In genomic region chr2:71785550-71785951, GRCh38 we compare ENCODE assay signal across 25 cellular contexts.
DNase-seq lines count a peak whose midpoint lies in the region; ATAC-seq, FAIRE-seq and TF ChIP-seq lines count a peak whose summit lies in the region.
"Had no signal": no experiment of that assay in that cellular context is flagged by ENCODE, and none has a peak within 500 bp of the region (broad histone marks: within the 10 kb centered on the region; RNA-seq: fewer than 3 reads in every experiment).

No MANE protein-coding gene starts in this region.

- CTCF ChIA-PET in A549 (lab: Yijun Ruan, JAX) (interaction anchor here (0.6 to 17.4 kb wide), 7 partner anchors 15 to 794 kb away, joined by 3 to 222 read pairs (median 4); no protein-coding TSS in a partner anchor), HCT116 (lab: Charles Lee) (interaction anchor here (1.2 to 2.1 kb wide), 3 partner anchors 11 to 365 kb away, joined by 3 to 14 read pairs (median 6); no protein-coding TSS in a partner anchor)

- POLR2A ChIA-PET in A549 (lab: Yijun Ruan, JAX): no interaction called here
- POLR2A ChIA-PET in HCT116 (lab: Charles Lee): no interaction called here

- peak overlapping the region; percentile 68 to 78; a peak in 4 of 6 replicates for H3K27ac ChIP-seq in A549
- H3K27ac ChIP-seq in HCT116 (ENCODE audit: low read depth, low read length): peak overlapping the region; percentile 9; the same call in 1 of the 2 replicates
- no peak overlapping the region for H3K27ac ChIP-seq in effector memory CD4-positive, alpha-beta T cell (ENCODE audit: insufficient read depth, low read length, poor library complexity, severe bottlenecking)
- H3K27ac ChIP-seq in ovary: no peak overlapping the region
- H3K27ac ChIP-seq: C4-2B, left ventricle myocardium inferior, suprapubic skin, uterus, VCaP had no signal

- TF ChIP-seq EP300 in A549 (IDR thresholded peaks at IDR 0.05) (no peak), ovary (IDR thresholded peaks at IDR 0.05) (no peak)

- DNase-seq in A549 (ENCODE audit: low read depth in 1 of 2, low spot score in 1 of 2) (no peak), HCT116 (ENCODE audit: low read depth, low spot score) (no peak), endothelial cell (ENCODE audit: low spot score) (peak; percentile 2), osteocyte (ENCODE audit: extremely low spot score, unreplicated experiment) (peak; percentile 83), nucleus accumbens (lab: John Stamatoyannopoulos, UW) (no peak), superior temporal gyrus (ENCODE audit: extremely low spot score) (no peak), ovary (no peak)
- DNase-seq in effector memory CD4-positive, alpha-beta T cell: no peak
- DNase-seq: activated naive CD8-positive, alpha-beta T cell treated with anti-CD3 and anti-CD28 coated beads, Interleukin-2, amount 10 ng/mL, durations not matched to agents 7 days and 5 days; Calu3; effector CD4-positive, alpha-beta T cell; left ventricle myocardium inferior; NCI-H1105; NCI-H2029 treated with DMSO at 0.1 percent for 48 hours; NCI-H226; NCI-H774; uterus had no signal

- no peak overlapping the region for H3K9ac ChIP-seq in HCT116 (ENCODE audit: low read length)

- H3K36me3 Mint-ChIP-seq in endothelial cell (ENCODE audit: low read depth, unreplicated experiment) (no peaks in the 10 kb centered on the region), osteocyte (ENCODE audit: unreplicated experiment) (no peaks in the 10 kb centered on the region)
- H3K36me3 Mint-ChIP-seq: activated naive CD8-positive, alpha-beta T cell treated with anti-CD3 and anti-CD28 coated beads, Interleukin-2, amount 10 ng/mL, durations not matched to agents 7 days and 5 days; stimulated activated effector memory CD8-positive, alpha-beta T cell treated with anti-CD3 and anti-CD28 coated beads, Interleukin-12 subunit alpha, Interleukin-12 subunit beta, amount 100 ng/mL, for 72 hours had no signal

- no peaks in the 10 kb centered on the region for H3K9me3 Mint-ChIP-seq in endothelial cell (ENCODE audit: unreplicated experiment)
- no peaks in the 10 kb centered on the region for H3K9me3 Mint-ChIP-seq in osteocyte (ENCODE audit: unreplicated experiment)
- H3K9me3 Mint-ChIP-seq: activated naive CD8-positive, alpha-beta T cell treated with anti-CD3 and anti-CD28 coated beads, Interleukin-2, amount 10 ng/mL, durations not matched to agents 7 days and 5 days; stimulated activated effector memory CD8-positive, alpha-beta T cell treated with anti-CD3 and anti-CD28 coated beads, Interleukin-12 subunit alpha, Interleukin-12 subunit beta, amount 100 ng/mL, for 72 hours had no signal

- H3K4me1 Mint-ChIP-seq in endothelial cell (ENCODE audit: unreplicated experiment): peaks cover 3% of the 10 kb centered on the region
- H3K4me1 Mint-ChIP-seq in osteocyte (ENCODE audit: unreplicated experiment): peaks cover 40% of the 10 kb centered on the region
- H3K4me1 Mint-ChIP-seq: activated naive CD8-positive, alpha-beta T cell treated with anti-CD3 and anti-CD28 coated beads, Interleukin-2, amount 10 ng/mL, durations not matched to agents 7 days and 5 days; stimulated activated effector memory CD8-positive, alpha-beta T cell treated with anti-CD3 and anti-CD28 coated beads, Interleukin-12 subunit alpha, Interleukin-12 subunit beta, amount 100 ng/mL, for 72 hours had no signal

- RAD21 ChIA-PET in HCT116 (lab: Charles Lee; ENCODE audit: low non-redundant PET in 1 of 2, low total read pairs in 2 of 2, uncharacterized antibody in 2 of 2, unreplicated experiment in 2 of 2): no interaction called here

- no peaks in the 10 kb centered on the region for H3K36me3 ChIP-seq in HCT116 (ENCODE audit: control insufficient read depth in 1 of 2, insufficient read depth in 2 of 2, low read length in 2 of 2)
- H3K36me3 ChIP-seq in effector memory CD4-positive, alpha-beta T cell (ENCODE audit: control insufficient read depth, insufficient read depth, low read length): no peaks in the 10 kb centered on the region
- no peaks in the 10 kb centered on the region for H3K36me3 ChIP-seq in ovary
- H3K36me3 ChIP-seq: left ventricle myocardium inferior, suprapubic skin, uterus had no signal

- no peaks in the 10 kb centered on the region for H4K20me1 ChIP-seq in HCT116 (ENCODE audit: insufficient read depth)

- ATAC-seq in A549 (no peak), HCT116 (no peak; the same call in 1 of the 2 replicates)
- ATAC-seq: Right ventricle myocardium inferior; stimulated activated effector memory CD8-positive, alpha-beta T cell treated with anti-CD3 and anti-CD28 coated beads, Interleukin-12 subunit alpha, Interleukin-12 subunit beta, amount 100 ng/mL, for 72 hours had no signal

- H3K79me2 ChIP-seq in HCT116 (ENCODE audit: insufficient read depth, low read length): no peaks in the 10 kb centered on the region
- H3K79me2 ChIP-seq: hepatocyte had no signal

- H3K27me3 Mint-ChIP-seq in endothelial cell (ENCODE audit: unreplicated experiment) (no peaks in the 10 kb centered on the region), osteocyte (ENCODE audit: unreplicated experiment) (no peaks in the 10 kb centered on the region)

- TF ChIP-seq RAD21 in A549 (conservative IDR thresholded peaks at IDR 0.05 in 1 of 2, IDR thresholded peaks at IDR 0.05 in 1 of 2) (no peak), HCT116 (IDR thresholded peaks at IDR 0.05; ENCODE audit: low read depth) (no peak)

- H3K27me3 ChIP-seq in HCT116 (ENCODE audit: insufficient read depth, low read length): no peaks in the 10 kb centered on the region
- H3K27me3 ChIP-seq in effector memory CD4-positive, alpha-beta T cell (replicated peaks; ENCODE audit: control insufficient read depth, insufficient read depth, low read length, poor library complexity, severe bottlenecking): no peaks in the 10 kb centered on the region
- no peaks in the 10 kb centered on the region for H3K27me3 ChIP-seq in ovary
- H3K27me3 ChIP-seq: hepatocyte, uterus had no signal

- TF ChIP-seq CTCF in A549 (IDR thresholded peaks at IDR 0.05): no peak
- no peak for TF ChIP-seq CTCF in HCT116 (IDR thresholded peaks at IDR 0.05 in 2 of 3, conservative IDR thresholded peaks at IDR 0.05 in 1 of 3; ENCODE audit: borderline replicate concordance in 1 of 3, insufficient read depth in 1 of 3, low read depth in 2 of 3, low read length in 2 of 3)
- no peak for TF ChIP-seq CTCF in endothelial cell (IDR thresholded peaks at IDR 0.05; ENCODE audit: unreplicated experiment)
- TF ChIP-seq CTCF in osteocyte (IDR thresholded peaks at IDR 0.05): no peak
- no peak for TF ChIP-seq CTCF in ovary (IDR thresholded peaks at IDR 0.05)

- H3K4me3 Mint-ChIP-seq in endothelial cell (ENCODE audit: unreplicated experiment) (no peak overlapping the region), osteocyte (ENCODE audit: unreplicated experiment) (no peak overlapping the region)
- H3K4me3 Mint-ChIP-seq: activated naive CD8-positive, alpha-beta T cell treated with anti-CD3 and anti-CD28 coated beads, Interleukin-2, amount 10 ng/mL, durations not matched to agents 7 days and 5 days; stimulated activated effector memory CD8-positive, alpha-beta T cell treated with anti-CD3 and anti-CD28 coated beads, Interleukin-12 subunit alpha, Interleukin-12 subunit beta, amount 100 ng/mL, for 72 hours had no signal

- BruUV-seq in HCT116 (replicated peaks; lab: Mats Ljungman, UMichigan): no TSS peak

- H3K4me1 ChIP-seq in A549: peaks cover 39% of the 10 kb centered on the region
- H3K4me1 ChIP-seq in HCT116 (ENCODE audit: control insufficient read depth in 1 of 2, insufficient read depth in 2 of 2, low read length in 2 of 2): peaks cover 12 to 33% of the 10 kb centered on the region in 2 experiments
- no peaks in the 10 kb centered on the region for H3K4me1 ChIP-seq in effector memory CD4-positive, alpha-beta T cell (ENCODE audit: control insufficient read depth, insufficient read depth, low read length, poor library complexity, severe bottlenecking)
- no peaks in the 10 kb centered on the region for H3K4me1 ChIP-seq in ovary (ENCODE audit: insufficient read depth)
- H3K4me1 ChIP-seq: left ventricle myocardium inferior, uterus had no signal

- H3K4me2 ChIP-seq in A549 (peak overlapping the region; percentile 40), HCT116 (ENCODE audit: low read length) (peak overlapping the region; percentile 73)
- H3K4me2 ChIP-seq: hepatocyte had no signal

- intact Hi-C loops in HCT116 (cut with micrococcal nuclease) (no loop called here), ovary (cut with DNase I) (no loop called here)

- WGBS in A549 (ENCODE audit: missing lambda C conversion rate): 87% methylated on average over 17 of the region's 22 CpGs
- WGBS in ovary, 3 donors: 21 to 36% (median 28%) methylated on average over 22 of the region's 22 CpGs

- H3K9me3 ChIP-seq in A549: no peaks in the 10 kb centered on the region
- H3K9me3 ChIP-seq in HCT116 (ENCODE audit: control insufficient read depth in 1 of 2, insufficient read depth in 1 of 2, low read depth in 1 of 2, low read length in 2 of 2): no peaks in the 10 kb centered on the region
- no peaks in the 10 kb centered on the region for H3K9me3 ChIP-seq in effector memory CD4-positive, alpha-beta T cell (ENCODE audit: control insufficient read depth, low read length)
- no peaks in the 10 kb centered on the region for H3K9me3 ChIP-seq in ovary
- H3K9me3 ChIP-seq: left ventricle myocardium inferior, suprapubic skin, uterus had no signal

- H2AFZ ChIP-seq in HCT116 (ENCODE audit: low read depth, low read length, poor library complexity, severe bottlenecking): no peak overlapping the region
- H2AFZ ChIP-seq: hepatocyte had no signal

- H3K27ac Mint-ChIP-seq in endothelial cell (ENCODE audit: unreplicated experiment): no peak overlapping the region
- no peak overlapping the region for H3K27ac Mint-ChIP-seq in osteocyte (ENCODE audit: unreplicated experiment)
- H3K27ac Mint-ChIP-seq: activated naive CD8-positive, alpha-beta T cell treated with anti-CD3 and anti-CD28 coated beads, Interleukin-2, amount 10 ng/mL, durations not matched to agents 7 days and 5 days; stimulated activated effector memory CD8-positive, alpha-beta T cell treated with anti-CD3 and anti-CD28 coated beads, Interleukin-12 subunit alpha, Interleukin-12 subunit beta, amount 100 ng/mL, for 72 hours had no signal

- no peak overlapping the region for H3K4me3 ChIP-seq in A549
- H3K4me3 ChIP-seq in HCT116 (replicated peaks in 1 of 2; ENCODE audit: low read depth in 1 of 2, low read length in 2 of 2): no peak overlapping the region; a peak in 1 of 4 replicates
- H3K4me3 ChIP-seq in effector memory CD4-positive, alpha-beta T cell (ENCODE audit: insufficient read depth, low read depth, low read length, poor library complexity, severe bottlenecking): no peak overlapping the region
- H3K4me3 ChIP-seq in ovary: no peak overlapping the region
- H3K4me3 ChIP-seq: hepatocyte, left ventricle myocardium inferior, suprapubic skin, uterus had no signal

- FAIRE-seq in A549 (lab: Jason Lieb, UNC): no peak
- FAIRE-seq: frontal cortex, HepG2 had no signal

- H3K9me2 ChIP-seq in HCT116 (ENCODE audit: insufficient read depth): no peaks in the 10 kb centered on the region

- TF ChIP-seq POLR2A in A549 (IDR thresholded peaks at IDR 0.05; ENCODE audit: low read length) (no peak), HCT116 (IDR thresholded peaks at IDR 0.05; ENCODE audit: borderline replicate concordance, extremely low read depth, insufficient read depth, insufficient read length) (no peak), ovary (IDR thresholded peaks at IDR 0.05) (no peak)

TF ChIP-seq in A549, 52 proteins besides CTCF, POLR2A, EP300 and RAD21 (continues in another document):
- no peak for TF ChIP-seq CBX2 (IDR thresholded peaks at IDR 0.05; ENCODE audit: borderline replicate concordance, low read depth)

Comparison
In these comparisons a context has a peak if more than half of its experiments do, and no peak if none do; other contexts are left out.
1. DNase-seq: peak in endothelial cell (single experiment) and osteocyte (single experiment); none in A549 (0 of 2), HCT116 (single experiment), effector memory CD4-positive, alpha-beta T cell (0 of 3), nucleus accumbens (0 of 56), superior temporal gyrus (single experiment) and ovary (0 of 5).
2. H3K27ac ChIP-seq: peak in A549 (2 of 2) and HCT116 (single experiment); none in effector memory CD4-positive, alpha-beta T cell (single experiment) and ovary (0 of 2).